13 cellular contexts compared by ENCODE assay signal in genomic region chr1:25688390-25689119, GRCh38.
DNase-seq lines count a peak whose midpoint lies in the region; ATAC-seq and TF ChIP-seq lines count a peak whose summit lies in the region.
"Had no signal": no experiment of that assay in that cellular context is flagged by ENCODE, and none has a peak within 500 bp of the region (broad histone marks: within the 10 kb centered on the region; RNA-seq: fewer than 3 reads in every experiment).

No MANE protein-coding gene starts in this region.

- TF ChIP-seq CTCF in HEK293 (tag by site-specific recombination; IDR thresholded peaks at IDR 0.05) = no peak
- TF ChIP-seq CTCF in heart right ventricle (IDR thresholded peaks at IDR 0.05) = no peak
- TF ChIP-seq CTCF in stomach (IDR thresholded peaks at IDR 0.05) = no peak

- H3K27me3 ChIP-seq in adipocyte (replicated peaks; ENCODE audit: control insufficient read depth, insufficient read depth, low read length) (no peaks in the 10 kb centered on the region), heart right ventricle (no peaks in the 10 kb centered on the region), stomach (no peaks in the 10 kb centered on the region)

- 38 to 41% methylated on average over 9 of the region's 9 CpGs for WGBS in heart right ventricle, 2 donors
- 62 to 77% (median 72%) methylated on average over 9 of the region's 9 CpGs for WGBS in stomach, 5 donors

- H3K4me1 ChIP-seq in HEK293 (ENCODE audit: control insufficient read depth, insufficient read depth, low read length) = no peaks in the 10 kb centered on the region
- peaks cover 60% of the 10 kb centered on the region for H3K4me1 ChIP-seq in adipocyte (ENCODE audit: control insufficient read depth, insufficient read depth, low read length)
- peaks cover 11 to 54% (median 24%) of the 10 kb centered on the region in 9 donors for H3K4me1 ChIP-seq in heart right ventricle
- H3K4me1 ChIP-seq in stomach = peaks cover 4 to 31% (median 16%) of the 10 kb centered on the region in 4 donors

- H3K27ac ChIP-seq in HEK293 (ENCODE audit: extremely low read depth, low read depth, low read length) (no peak overlapping the region), heart right ventricle (peak overlapping the region in 9 of 10 donors; percentile 22 to 80 (median 55)), stomach (peak overlapping the region; percentile 26 to 77 (median 68))

- DNase-seq in adipocyte (ENCODE audit: low read depth) (peak; percentile 53), heart right ventricle (peak in 1 of 2 donors; percentile 30), stomach (no peak), HPDE6-E6E7 (ENCODE audit: extremely low spot score) (no peak), GM19238 (ENCODE audit: insufficient read length, low spot score) (no peak)
- no peak for DNase-seq in activated CD4-positive, CD25-positive, alpha-beta regulatory T cell (lab: John Stamatoyannopoulos, UW)
- DNase-seq: activated CD4-positive, alpha-beta T cell treated with anti-CD3 and anti-CD28 coated beads, Interleukin-2, amount 10 ng/mL, durations not matched to agents 7 days and 5 days; activated naive CD4-positive, alpha-beta T cell treated with anti-CD3 and anti-CD28 coated beads for 36 hours; effector memory CD4-positive, alpha-beta T cell; naive B cell; NCI-H524 treated with DMSO at 0.1 percent for 48 hours; stimulated activated naive CD8-positive, alpha-beta T cell treated with anti-CD3 and anti-CD28 coated beads, Interleukin-15, amount 100 ng/mL, for 72 hours had no signal

- no peak for TF ChIP-seq EP300 in stomach (IDR thresholded peaks at IDR 0.05)

- no peak for TF ChIP-seq POLR2A in stomach (IDR thresholded peaks at IDR 0.05)

- intact Hi-C loops in heart right ventricle (cut with DNase I) = loop anchor here in 3 of 10 donors (5.0 to 10.0 kb wide), 2 partner anchors 64 to 66 kb away; no protein-coding TSS in a partner anchor
- intact Hi-C loops in stomach (cut with DNase I; ENCODE audit: low total_unique reads) = no loop called here

- H3K36me3 ChIP-seq in HEK293 (ENCODE audit: control insufficient read depth in 2 of 2, insufficient read depth in 1 of 2, low read length in 2 of 2) = no peaks in the 10 kb centered on the region
- no peaks in the 10 kb centered on the region for H3K36me3 ChIP-seq in adipocyte (ENCODE audit: control insufficient read depth, insufficient read depth, low read length, severe bottlenecking)
- peaks cover 0 to 6% (median 0%) of the 10 kb centered on the region in 9 donors for H3K36me3 ChIP-seq in heart right ventricle
- no peaks in the 10 kb centered on the region for H3K36me3 ChIP-seq in stomach

- CTCF ChIA-PET in HEK293 (lab: Yijun Ruan, JAX) = interaction anchor here (0.9 kb wide), 1 partner anchor 79 kb away, joined by 3 read pairs; no protein-coding TSS in a partner anchor

- H3K9me3 ChIP-seq in HEK293 (ENCODE audit: control insufficient read depth, insufficient read depth, low read depth, low read length) (no peaks in the 10 kb centered on the region), adipocyte (ENCODE audit: control insufficient read depth, low read length) (no peaks in the 10 kb centered on the region), heart right ventricle (no peaks in the 10 kb centered on the region), stomach (no peaks in the 10 kb centered on the region)

- peak in 7 of 8 donors; percentile 26 to 65 (median 42) for ATAC-seq in heart right ventricle
- ATAC-seq: stimulated activated naive CD8-positive, alpha-beta T cell treated with anti-CD3 and anti-CD28 coated beads, Interleukin-15, amount 100 ng/mL, for 72 hours had no signal

- POLR2A ChIA-PET in HEK293 (lab: Yijun Ruan, JAX) = interaction anchor here (0.6 kb wide), 1 partner anchor 1278 kb away, joined by 3 read pairs; no protein-coding TSS in a partner anchor

- H3K9ac ChIP-seq in adipocyte (ENCODE audit: low read length) = peak overlapping the region; percentile 76

- H3K4me3 ChIP-seq in HEK293 (ENCODE audit: low read depth, low read length) (no peak overlapping the region), adipocyte (ENCODE audit: low read length) (peak overlapping the region; percentile 2), heart right ventricle (no peak overlapping the region), stomach (no peak overlapping the region)

TF ChIP-seq in HEK293, 187 proteins besides CTCF, POLR2A, EP300 and RAD21 (continues in another document):
- no peak for TF ChIP-seq ZNF518A (tag by site-specific recombination; conservative IDR thresholded peaks at IDR 0.05; ENCODE audit: low read depth)
- no peak for TF ChIP-seq ELK4 (IDR thresholded peaks at IDR 0.05; ENCODE audit: borderline replicate concordance, low read depth, low read length)
- TF ChIP-seq ZNF530 (tag by site-specific recombination; IDR thresholded peaks at IDR 0.05; ENCODE audit: low read depth) = no peak
- peak; percentile 46; the same call in 1 of the 2 replicates for TF ChIP-seq SP7 (tag by site-specific recombination; IDR thresholded peaks at IDR 0.05)
- no peak for TF ChIP-seq ZNF830 (tag by site-specific recombination; IDR thresholded peaks at IDR 0.05; ENCODE audit: low read depth)
- TF ChIP-seq, protein P1, sequence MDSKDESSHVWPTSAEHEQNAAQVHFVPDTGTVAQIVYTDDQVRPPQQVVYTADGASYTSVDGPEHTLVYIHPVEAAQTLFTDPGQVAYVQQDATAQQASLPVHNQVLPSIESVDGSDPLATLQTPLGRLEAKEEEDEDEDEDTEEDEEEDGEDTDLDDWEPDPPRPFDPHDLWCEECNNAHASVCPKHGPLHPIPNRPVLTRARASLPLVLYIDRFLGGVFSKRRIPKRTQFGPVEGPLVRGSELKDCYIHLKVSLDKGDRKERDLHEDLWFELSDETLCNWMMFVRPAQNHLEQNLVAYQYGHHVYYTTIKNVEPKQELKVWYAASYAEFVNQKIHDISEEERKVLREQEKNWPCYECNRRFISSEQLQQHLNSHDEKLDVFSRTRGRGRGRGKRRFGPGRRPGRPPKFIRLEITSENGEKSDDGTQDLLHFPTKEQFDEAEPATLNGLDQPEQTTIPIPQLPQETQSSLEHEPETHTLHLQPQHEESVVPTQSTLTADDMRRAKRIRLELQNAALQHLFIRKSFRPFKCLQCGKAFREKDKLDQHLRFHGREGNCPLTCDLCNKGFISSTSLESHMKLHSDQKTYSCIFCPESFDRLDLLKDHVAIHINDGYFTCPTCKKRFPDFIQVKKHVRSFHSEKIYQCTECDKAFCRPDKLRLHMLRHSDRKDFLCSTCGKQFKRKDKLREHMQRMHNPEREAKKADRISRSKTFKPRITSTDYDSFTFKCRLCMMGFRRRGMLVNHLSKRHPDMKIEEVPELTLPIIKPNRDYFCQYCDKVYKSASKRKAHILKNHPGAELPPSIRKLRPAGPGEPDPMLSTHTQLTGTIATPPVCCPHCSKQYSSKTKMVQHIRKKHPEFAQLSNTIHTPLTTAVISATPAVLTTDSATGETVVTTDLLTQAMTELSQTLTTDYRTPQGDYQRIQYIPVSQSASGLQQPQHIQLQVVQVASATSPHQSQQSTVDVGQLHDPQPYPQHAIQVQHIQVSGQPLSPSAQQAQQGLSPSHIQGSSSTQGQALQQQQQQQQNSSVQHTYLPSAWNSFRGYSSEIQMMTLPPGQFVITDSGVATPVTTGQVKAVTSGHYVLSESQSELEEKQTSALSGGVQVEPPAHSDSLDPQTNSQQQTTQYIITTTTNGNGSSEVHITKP (tag by site-specific recombination; IDR thresholded peaks at IDR 0.05) = 0 out of 2 replicates have a peak, but pooled peaks have one; percentile 16
